Comparison of ENCODE assay signal across 14 cellular contexts in genomic region chr11:12286606-12287005, GRCh38.
A peak's percentile ranks its signal among the peaks of the same experiment; 100 is the strongest.
DNase-seq lines count a peak whose midpoint lies in the region; TF ChIP-seq lines count a peak whose summit lies in the region.
"Had no signal": no experiment of that assay in that cellular context is flagged by ENCODE, and none has a peak within 500 bp of the region (broad histone marks: within the 10 kb centered on the region; RNA-seq: fewer than 3 reads in every experiment).

No MANE protein-coding gene starts in this region.

- no peaks in the 10 kb centered on the region for H3K9me3 Mint-ChIP-seq in activated CD4-positive, alpha-beta T cell treated with anti-CD3 and anti-CD28 coated beads, Interleukin-2, amount 10 ng/mL, durations not matched to agents 24 days and 14 days
- no peaks in the 10 kb centered on the region for H3K9me3 Mint-ChIP-seq in activated CD4-positive, alpha-beta T cell treated with anti-CD3 and anti-CD28 coated beads, Interleukin-2, amount 10 ng/mL, durations not matched to agents 7 days and 5 days
- H3K9me3 Mint-ChIP-seq in mesothelial cell of epicardium = no peaks in the 10 kb centered on the region

- peak; percentile 34 for DNase-seq in activated CD4-positive, alpha-beta T cell treated with anti-CD3 and anti-CD28 coated beads, Interleukin-2, amount 10 ng/mL, durations not matched to agents 24 days and 14 days
- DNase-seq in activated CD4-positive, alpha-beta T cell treated with anti-CD3 and anti-CD28 coated beads, Interleukin-2, amount 10 ng/mL, durations not matched to agents 7 days and 5 days = no peak
- DNase-seq in mesothelial cell of epicardium (ENCODE audit: low spot score in 2 of 2, unreplicated experiment in 2 of 2) = no peak
- DNase-seq in tibial nerve (ENCODE audit: low spot score in 2 of 2) = peak in 1 of 2 donors; percentile 4
- DNase-seq in activated gamma-delta T cell treated with Interleukin-2 at 50 U/mL for 16 hours = no peak
- no peak for DNase-seq in cerebellar cortex (ENCODE audit: low spot score)
- no peak for DNase-seq in NCI-H2227 (lab: John Stamatoyannopoulos, UW; ENCODE audit: unreplicated experiment)
- DNase-seq: activated CD4-positive, alpha-beta T cell treated with anti-CD3 and anti-CD28 coated beads, Interleukin-2, amount 50 U/mL, for 48 hours; activated gamma-delta T cell; Karpas-422; NCI-H1930; NCI-H526 treated with DMSO at 0.1 percent for 48 hours; stimulated activated naive CD8-positive, alpha-beta T cell treated with anti-CD3 and anti-CD28 coated beads, Interleukin-15, Interleukin-2, amounts not matched to agents 100 U/mL and 50 U/mL, for 24 hours had no signal

- H3K4me1 Mint-ChIP-seq in activated CD4-positive, alpha-beta T cell treated with anti-CD3 and anti-CD28 coated beads, Interleukin-2, amount 10 ng/mL, durations not matched to agents 24 days and 14 days = peaks cover 14% of the 10 kb centered on the region
- peaks cover 19% of the 10 kb centered on the region for H3K4me1 Mint-ChIP-seq in activated CD4-positive, alpha-beta T cell treated with anti-CD3 and anti-CD28 coated beads, Interleukin-2, amount 10 ng/mL, durations not matched to agents 7 days and 5 days
- peaks cover 44% of the 10 kb centered on the region for H3K4me1 Mint-ChIP-seq in mesothelial cell of epicardium

- CTCF ChIA-PET in activated CD4-positive, alpha-beta T cell treated with anti-CD3 and anti-CD28 coated beads, Interleukin-2, amount 10 ng/mL, durations not matched to agents 7 days and 5 days (lab: Charles Lee) = interaction anchor here (0.7 to 2.0 kb wide), 6 partner anchors 7 to 236 kb away, joined by 3 to 4 read pairs (median 3); no protein-coding TSS in a partner anchor

- H3K27ac Mint-ChIP-seq in activated CD4-positive, alpha-beta T cell treated with anti-CD3 and anti-CD28 coated beads, Interleukin-2, amount 10 ng/mL, durations not matched to agents 24 days and 14 days = no peak overlapping the region
- H3K27ac Mint-ChIP-seq in activated CD4-positive, alpha-beta T cell treated with anti-CD3 and anti-CD28 coated beads, Interleukin-2, amount 10 ng/mL, durations not matched to agents 7 days and 5 days = no peak overlapping the region
- H3K27ac Mint-ChIP-seq in mesothelial cell of epicardium = peak overlapping the region; percentile 86

- TF ChIP-seq POLR2A in tibial nerve (IDR thresholded peaks at IDR 0.05) = no peak

- POLR2A ChIA-PET in activated CD4-positive, alpha-beta T cell treated with anti-CD3 and anti-CD28 coated beads, Interleukin-2, amount 10 ng/mL, durations not matched to agents 7 days and 5 days (lab: Charles Lee) = no interaction called here

- TF ChIP-seq EP300 in tibial nerve (IDR thresholded peaks at IDR 0.05) = no peak

- H3K36me3 ChIP-seq in tibial nerve = no peaks in the 10 kb centered on the region

- H3K4me1 ChIP-seq in tibial nerve = peaks cover 0 to 48% (median 16%) of the 10 kb centered on the region in 4 donors

- no peak overlapping the region for H3K4me3 ChIP-seq in tibial nerve

- H3K9me3 ChIP-seq in tibial nerve = no peaks in the 10 kb centered on the region

- 76 to 80% methylated on average over 6 of the region's 6 CpGs for WGBS in tibial nerve, 2 donors

- H3K27me3 Mint-ChIP-seq in activated CD4-positive, alpha-beta T cell treated with anti-CD3 and anti-CD28 coated beads, Interleukin-2, amount 10 ng/mL, durations not matched to agents 24 days and 14 days = no peaks in the 10 kb centered on the region
- peaks cover 2% of the 10 kb centered on the region for H3K27me3 Mint-ChIP-seq in activated CD4-positive, alpha-beta T cell treated with anti-CD3 and anti-CD28 coated beads, Interleukin-2, amount 10 ng/mL, durations not matched to agents 7 days and 5 days
- H3K27me3 Mint-ChIP-seq in mesothelial cell of epicardium (ENCODE audit: low read depth) = peaks cover 6% of the 10 kb centered on the region

- no peak overlapping the region for H3K4me3 Mint-ChIP-seq in activated CD4-positive, alpha-beta T cell treated with anti-CD3 and anti-CD28 coated beads, Interleukin-2, amount 10 ng/mL, durations not matched to agents 24 days and 14 days
- H3K4me3 Mint-ChIP-seq in activated CD4-positive, alpha-beta T cell treated with anti-CD3 and anti-CD28 coated beads, Interleukin-2, amount 10 ng/mL, durations not matched to agents 7 days and 5 days = no peak overlapping the region
- no peak overlapping the region for H3K4me3 Mint-ChIP-seq in mesothelial cell of epicardium

- intact Hi-C loops in activated CD4-positive, alpha-beta T cell treated with anti-CD3 and anti-CD28 coated beads, Interleukin-2, amount 10 ng/mL, durations not matched to agents 24 days and 14 days (cut with micrococcal nuclease) = loop anchor here (10.0 kb wide), 1 partner anchor 322 kb away; no protein-coding TSS in a partner anchor

- H3K36me3 Mint-ChIP-seq in activated CD4-positive, alpha-beta T cell treated with anti-CD3 and anti-CD28 coated beads, Interleukin-2, amount 10 ng/mL, durations not matched to agents 24 days and 14 days (ENCODE audit: low read depth) = peaks cover 5% of the 10 kb centered on the region
- H3K36me3 Mint-ChIP-seq in activated CD4-positive, alpha-beta T cell treated with anti-CD3 and anti-CD28 coated beads, Interleukin-2, amount 10 ng/mL, durations not matched to agents 7 days and 5 days (ENCODE audit: low read depth) = no peaks in the 10 kb centered on the region
- H3K36me3 Mint-ChIP-seq in mesothelial cell of epicardium = no peaks in the 10 kb centered on the region

- H3K27ac ChIP-seq in cingulate gyrus (ENCODE audit: low read depth, low read length) (peak overlapping the region; percentile 31), tibial nerve (peak overlapping the region in 3 of 4 donors; percentile 37 to 88 (median 78))

- no peaks in the 10 kb centered on the region for H3K27me3 ChIP-seq in tibial nerve

- no peak for TF ChIP-seq CTCF in mesothelial cell of epicardium (IDR thresholded peaks at IDR 0.05; ENCODE audit: unreplicated experiment)
- TF ChIP-seq CTCF in tibial nerve (IDR thresholded peaks at IDR 0.05) = no peak
